1 cellular context compared by ENCODE assay signal in the genomic region with DNA sequence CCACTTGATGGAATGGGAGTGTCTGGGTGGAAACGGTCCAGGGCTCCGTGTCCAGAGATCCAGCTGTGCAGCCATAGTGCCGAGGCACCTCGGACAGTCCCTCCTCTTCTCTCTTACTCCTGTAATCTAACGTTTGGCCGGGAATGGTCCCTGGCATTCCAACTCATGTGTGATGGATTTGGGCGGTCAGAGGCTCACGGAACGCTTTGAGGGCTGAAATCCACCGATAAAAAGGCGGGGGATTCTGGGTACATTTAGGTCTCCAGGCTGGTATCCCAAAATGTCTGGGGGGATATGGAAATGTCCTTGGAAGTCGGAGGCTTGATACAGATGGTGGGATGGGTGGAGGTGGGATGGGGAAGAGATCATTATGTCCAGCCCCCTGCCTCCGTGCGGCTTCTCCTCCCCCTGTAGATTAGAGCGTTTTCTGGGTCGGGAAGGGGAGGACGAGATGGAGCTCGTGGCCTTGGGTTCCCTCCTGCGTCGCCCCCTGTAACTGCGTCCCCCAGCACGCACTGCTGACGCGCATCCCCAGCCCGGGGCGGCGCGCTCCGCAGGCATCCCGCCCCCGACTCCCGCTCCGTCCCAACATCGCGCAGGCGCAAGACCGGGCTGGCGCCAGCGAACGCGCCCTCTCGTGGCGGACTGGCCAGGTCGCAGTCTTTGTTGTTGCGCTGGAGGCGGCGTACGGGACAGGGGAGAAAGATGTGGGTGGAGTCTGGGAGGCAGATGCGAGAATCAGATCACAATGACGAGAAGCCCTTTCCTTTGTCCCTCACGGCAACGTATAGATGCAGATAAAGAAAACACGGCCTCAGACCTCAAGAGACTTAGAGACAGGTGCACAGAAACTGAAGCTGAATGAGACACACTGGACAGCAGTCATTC.
TF ChIP-seq lines count a peak whose summit lies in the region.

No MANE protein-coding gene starts in this region.

TF ChIP-seq in HEK293, 187 proteins besides CTCF, POLR2A, EP300 and RAD21 (continued from another document and continues in another):
- TF ChIP-seq ZNF146 (tag by site-specific recombination; IDR thresholded peaks at IDR 0.05) (no peak), ZNF449 (tag by site-specific recombination; IDR thresholded peaks at IDR 0.05) (no peak), ZNF629 (tag by site-specific recombination; IDR thresholded peaks at IDR 0.05) (peak; percentile 80), ZNF121 (tag by site-specific recombination; IDR thresholded peaks at IDR 0.05) (peak; percentile 92), EGR2 (tag by site-specific recombination; IDR thresholded peaks at IDR 0.05; ENCODE audit: low read depth) (peak; percentile 81), GLI2 (tag by site-specific recombination; IDR thresholded peaks at IDR 0.05; ENCODE audit: borderline replicate concordance, low read depth) (no peak), ZNF514 (tag by site-specific recombination; IDR thresholded peaks at IDR 0.05) (no peak), ZBTB6 (tag by site-specific recombination; IDR thresholded peaks at IDR 0.05) (peak; percentile 66), ZNF785 (tag by site-specific recombination; IDR thresholded peaks at IDR 0.05) (no peak; the same call in 1 of the 2 replicates), PRDM1 (tag by site-specific recombination; IDR thresholded peaks at IDR 0.05) (no peak; the same call in 1 of the 2 replicates), MEIS1 (CRISPR knock-in tag; IDR thresholded peaks at IDR 0.05; ENCODE audit: borderline replicate concordance) (no peak), ZNF426 (tag by site-specific recombination; IDR thresholded peaks at IDR 0.05) (no peak), ZNF654 (tag by site-specific recombination; IDR thresholded peaks at IDR 0.05; ENCODE audit: low read depth) (peak; percentile 46), ZNF768 (tag by site-specific recombination; IDR thresholded peaks at IDR 0.05) (no peak), ZNF292 (tag by site-specific recombination; IDR thresholded peaks at IDR 0.05; ENCODE audit: borderline replicate concordance, low read depth) (no peak), ZSCAN23 (tag by site-specific recombination; IDR thresholded peaks at IDR 0.05) (no peak), KLF8 (tag by site-specific recombination; IDR thresholded peaks at IDR 0.05) (peak; percentile 64; the same call in 1 of the 2 replicates), ZNF596 (tag by site-specific recombination; IDR thresholded peaks at IDR 0.05) (no peak), SCRT1 (tag by site-specific recombination; IDR thresholded peaks at IDR 0.05; ENCODE audit: borderline replicate concordance) (no peak), SALL2 (tag by site-specific recombination; IDR thresholded peaks at IDR 0.05; ENCODE audit: borderline replicate concordance) (no peak), KLF1 (tag by site-specific recombination; IDR thresholded peaks at IDR 0.05) (peak; percentile 23; the same call in 1 of the 2 replicates), ZNF510 (tag by site-specific recombination; IDR thresholded peaks at IDR 0.05; ENCODE audit: insufficient replicate concordance) (no peak), YY2 (tag by site-specific recombination; IDR thresholded peaks at IDR 0.05) (no peak), ZNF248 (tag by site-specific recombination; IDR thresholded peaks at IDR 0.05) (no peak), ZEB2 (tag by site-specific recombination; IDR thresholded peaks at IDR 0.05) (peak; percentile 82), OVOL3 (tag by site-specific recombination; IDR thresholded peaks at IDR 0.05) (peak; percentile 10; the same call in 1 of the 2 replicates), ZNF843 (tag by site-specific recombination; IDR thresholded peaks at IDR 0.05) (peak; percentile 56), ZNF202 (tag by site-specific recombination; IDR thresholded peaks at IDR 0.05; ENCODE audit: borderline replicate concordance) (no peak), ZSCAN30 (tag by site-specific recombination; IDR thresholded peaks at IDR 0.05) (no peak), ZNF776 (tag by site-specific recombination; IDR thresholded peaks at IDR 0.05; ENCODE audit: borderline replicate concordance) (no peak), IKZF3 (tag by site-specific recombination; IDR thresholded peaks at IDR 0.05) (peak; percentile 73; the same call in 1 of the 2 replicates), TRIM28 (IDR thresholded peaks at IDR 0.05; ENCODE audit: borderline replicate concordance, low read length) (peak; percentile 70; the same call in 1 of the 2 replicates), ZNF548 (tag by site-specific recombination; IDR thresholded peaks at IDR 0.05) (no peak), ZFP41 (tag by site-specific recombination; IDR thresholded peaks at IDR 0.05; ENCODE audit: borderline replicate concordance) (no peak), ZNF266 (tag by site-specific recombination; IDR thresholded peaks at IDR 0.05; ENCODE audit: low read depth) (no peak), ZNF394 (tag by site-specific recombination; IDR thresholded peaks at IDR 0.05; ENCODE audit: borderline replicate concordance) (peak; percentile 41; the same call in 1 of the 2 replicates), ZNF324 (tag by site-specific recombination; IDR thresholded peaks at IDR 0.05) (no peak), ZNF600 (tag by site-specific recombination; IDR thresholded peaks at IDR 0.05) (peak; percentile 92), ZBTB17 (tag by site-specific recombination; IDR thresholded peaks at IDR 0.05) (peak; percentile 87), ZNF704 (tag by site-specific recombination; IDR thresholded peaks at IDR 0.05) (no peak), ZNF132 (tag by site-specific recombination; IDR thresholded peaks at IDR 0.05; ENCODE audit: borderline replicate concordance) (no peak), ZNF473 (tag by site-specific recombination; IDR thresholded peaks at IDR 0.05) (no peak), ZNF707 (tag by site-specific recombination; IDR thresholded peaks at IDR 0.05) (no peak)
- TF ChIP-seq, protein P1, sequence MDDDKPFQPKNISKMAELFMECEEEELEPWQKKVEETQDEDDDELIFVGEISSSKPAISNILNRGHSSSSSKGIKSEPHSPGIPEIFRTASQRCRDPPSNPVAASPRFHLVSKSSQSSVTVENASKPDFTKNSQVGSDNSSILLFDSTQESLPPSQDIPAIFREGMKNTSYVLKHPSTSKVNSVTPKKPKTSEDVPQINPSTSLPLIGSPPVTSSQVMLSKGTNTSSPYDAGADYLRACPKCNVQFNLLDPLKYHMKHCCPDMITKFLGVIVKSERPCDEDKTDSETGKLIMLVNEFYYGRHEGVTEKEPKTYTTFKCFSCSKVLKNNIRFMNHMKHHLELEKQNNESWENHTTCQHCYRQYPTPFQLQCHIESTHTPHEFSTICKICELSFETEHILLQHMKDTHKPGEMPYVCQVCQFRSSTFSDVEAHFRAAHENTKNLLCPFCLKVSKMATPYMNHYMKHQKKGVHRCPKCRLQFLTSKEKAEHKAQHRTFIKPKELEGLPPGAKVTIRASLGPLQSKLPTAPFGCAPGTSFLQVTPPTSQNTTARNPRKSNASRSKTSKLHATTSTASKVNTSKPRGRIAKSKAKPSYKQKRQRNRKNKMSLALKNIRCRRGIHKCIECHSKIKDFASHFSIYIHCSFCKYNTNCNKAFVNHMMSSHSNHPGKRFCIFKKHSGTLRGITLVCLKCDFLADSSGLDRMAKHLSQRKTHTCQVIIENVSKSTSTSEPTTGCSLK (tag by site-specific recombination; IDR thresholded peaks at IDR 0.05): no peak
- TF ChIP-seq, protein P2, sequence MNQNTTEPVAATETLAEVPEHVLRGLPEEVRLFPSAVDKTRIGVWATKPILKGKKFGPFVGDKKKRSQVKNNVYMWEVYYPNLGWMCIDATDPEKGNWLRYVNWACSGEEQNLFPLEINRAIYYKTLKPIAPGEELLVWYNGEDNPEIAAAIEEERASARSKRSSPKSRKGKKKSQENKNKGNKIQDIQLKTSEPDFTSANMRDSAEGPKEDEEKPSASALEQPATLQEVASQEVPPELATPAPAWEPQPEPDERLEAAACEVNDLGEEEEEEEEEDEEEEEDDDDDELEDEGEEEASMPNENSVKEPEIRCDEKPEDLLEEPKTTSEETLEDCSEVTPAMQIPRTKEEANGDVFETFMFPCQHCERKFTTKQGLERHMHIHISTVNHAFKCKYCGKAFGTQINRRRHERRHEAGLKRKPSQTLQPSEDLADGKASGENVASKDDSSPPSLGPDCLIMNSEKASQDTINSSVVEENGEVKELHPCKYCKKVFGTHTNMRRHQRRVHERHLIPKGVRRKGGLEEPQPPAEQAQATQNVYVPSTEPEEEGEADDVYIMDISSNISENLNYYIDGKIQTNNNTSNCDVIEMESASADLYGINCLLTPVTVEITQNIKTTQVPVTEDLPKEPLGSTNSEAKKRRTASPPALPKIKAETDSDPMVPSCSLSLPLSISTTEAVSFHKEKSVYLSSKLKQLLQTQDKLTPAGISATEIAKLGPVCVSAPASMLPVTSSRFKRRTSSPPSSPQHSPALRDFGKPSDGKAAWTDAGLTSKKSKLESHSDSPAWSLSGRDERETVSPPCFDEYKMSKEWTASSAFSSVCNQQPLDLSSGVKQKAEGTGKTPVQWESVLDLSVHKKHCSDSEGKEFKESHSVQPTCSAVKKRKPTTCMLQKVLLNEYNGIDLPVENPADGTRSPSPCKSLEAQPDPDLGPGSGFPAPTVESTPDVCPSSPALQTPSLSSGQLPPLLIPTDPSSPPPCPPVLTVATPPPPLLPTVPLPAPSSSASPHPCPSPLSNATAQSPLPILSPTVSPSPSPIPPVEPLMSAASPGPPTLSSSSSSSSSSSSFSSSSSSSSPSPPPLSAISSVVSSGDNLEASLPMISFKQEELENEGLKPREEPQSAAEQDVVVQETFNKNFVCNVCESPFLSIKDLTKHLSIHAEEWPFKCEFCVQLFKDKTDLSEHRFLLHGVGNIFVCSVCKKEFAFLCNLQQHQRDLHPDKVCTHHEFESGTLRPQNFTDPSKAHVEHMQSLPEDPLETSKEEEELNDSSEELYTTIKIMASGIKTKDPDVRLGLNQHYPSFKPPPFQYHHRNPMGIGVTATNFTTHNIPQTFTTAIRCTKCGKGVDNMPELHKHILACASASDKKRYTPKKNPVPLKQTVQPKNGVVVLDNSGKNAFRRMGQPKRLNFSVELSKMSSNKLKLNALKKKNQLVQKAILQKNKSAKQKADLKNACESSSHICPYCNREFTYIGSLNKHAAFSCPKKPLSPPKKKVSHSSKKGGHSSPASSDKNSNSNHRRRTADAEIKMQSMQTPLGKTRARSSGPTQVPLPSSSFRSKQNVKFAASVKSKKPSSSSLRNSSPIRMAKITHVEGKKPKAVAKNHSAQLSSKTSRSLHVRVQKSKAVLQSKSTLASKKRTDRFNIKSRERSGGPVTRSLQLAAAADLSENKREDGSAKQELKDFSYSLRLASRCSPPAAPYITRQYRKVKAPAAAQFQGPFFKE (tag by site-specific recombination; IDR thresholded peaks at IDR 0.05; ENCODE audit: borderline replicate concordance): no peak
- TF ChIP-seq, protein P3, sequence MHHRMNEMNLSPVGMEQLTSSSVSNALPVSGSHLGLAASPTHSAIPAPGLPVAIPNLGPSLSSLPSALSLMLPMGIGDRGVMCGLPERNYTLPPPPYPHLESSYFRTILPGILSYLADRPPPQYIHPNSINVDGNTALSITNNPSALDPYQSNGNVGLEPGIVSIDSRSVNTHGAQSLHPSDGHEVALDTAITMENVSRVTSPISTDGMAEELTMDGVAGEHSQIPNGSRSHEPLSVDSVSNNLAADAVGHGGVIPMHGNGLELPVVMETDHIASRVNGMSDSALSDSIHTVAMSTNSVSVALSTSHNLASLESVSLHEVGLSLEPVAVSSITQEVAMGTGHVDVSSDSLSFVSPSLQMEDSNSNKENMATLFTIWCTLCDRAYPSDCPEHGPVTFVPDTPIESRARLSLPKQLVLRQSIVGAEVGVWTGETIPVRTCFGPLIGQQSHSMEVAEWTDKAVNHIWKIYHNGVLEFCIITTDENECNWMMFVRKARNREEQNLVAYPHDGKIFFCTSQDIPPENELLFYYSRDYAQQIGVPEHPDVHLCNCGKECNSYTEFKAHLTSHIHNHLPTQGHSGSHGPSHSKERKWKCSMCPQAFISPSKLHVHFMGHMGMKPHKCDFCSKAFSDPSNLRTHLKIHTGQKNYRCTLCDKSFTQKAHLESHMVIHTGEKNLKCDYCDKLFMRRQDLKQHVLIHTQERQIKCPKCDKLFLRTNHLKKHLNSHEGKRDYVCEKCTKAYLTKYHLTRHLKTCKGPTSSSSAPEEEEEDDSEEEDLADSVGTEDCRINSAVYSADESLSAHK (tag by site-specific recombination; IDR thresholded peaks at IDR 0.05): no peak
- TF ChIP-seq, protein P4, sequence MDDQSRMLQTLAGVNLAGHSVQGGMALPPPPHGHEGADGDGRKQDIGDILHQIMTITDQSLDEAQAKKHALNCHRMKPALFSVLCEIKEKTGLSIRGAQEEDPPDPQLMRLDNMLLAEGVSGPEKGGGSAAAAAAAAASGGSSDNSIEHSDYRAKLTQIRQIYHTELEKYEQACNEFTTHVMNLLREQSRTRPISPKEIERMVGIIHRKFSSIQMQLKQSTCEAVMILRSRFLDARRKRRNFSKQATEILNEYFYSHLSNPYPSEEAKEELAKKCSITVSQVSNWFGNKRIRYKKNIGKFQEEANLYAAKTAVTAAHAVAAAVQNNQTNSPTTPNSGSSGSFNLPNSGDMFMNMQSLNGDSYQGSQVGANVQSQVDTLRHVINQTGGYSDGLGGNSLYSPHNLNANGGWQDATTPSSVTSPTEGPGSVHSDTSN (CRISPR knock-in tag; IDR thresholded peaks at IDR 0.05): 0 out of 2 replicates have a peak, but pooled peaks have one; percentile 53
